ENCODE assay signal across 29 cellular contexts in genomic region chrX:154037754-154038153, GRCh38.
"Had no signal": no experiment of that assay in that cellular context is flagged by ENCODE, and none has a peak within 500 bp of the region (broad histone marks: within the 10 kb centered on the region; RNA-seq: fewer than 3 reads in every experiment).

No MANE protein-coding gene starts in this region.

- ATAC-seq: activated CD8-positive, alpha-beta memory T cell treated with anti-CD3 and anti-CD28 coated beads, Interleukin-2, amount 10 ng/mL, durations not matched to agents 7 days and 5 days; Panc1; Right ventricle myocardium inferior; SK-N-SH treated with all-trans-retinoic acid at 6 μM for 48 hours; T-cell had no signal

- H3K27ac ChIP-seq: ascending aorta, cardiac muscle cell, WERI-Rb-1 had no signal

- H3K27ac Mint-ChIP-seq: activated CD4-positive, alpha-beta memory T cell treated with anti-CD3 and anti-CD28 coated beads, Interleukin-2, amount 10 ng/mL, durations not matched to agents 7 days and 5 days; activated CD8-positive, alpha-beta memory T cell treated with anti-CD3 and anti-CD28 coated beads, Interleukin-2, amount 10 ng/mL, durations not matched to agents 7 days and 5 days; activated naive CD4-positive, alpha-beta T cell treated with anti-CD3 and anti-CD28 coated beads, Interleukin-2, amount 50 U/mL, for 24 hours; activated naive CD8-positive, alpha-beta T cell treated with anti-CD3 and anti-CD28 coated beads, Interleukin-2, amount 10 ng/mL, durations not matched to agents 7 days and 5 days; activated T-helper 2 cell treated with anti-CD3 and anti-CD28 coated beads, Interferon-gamma antibody, Interleukin-2, Interleukin-4, amounts not matched to agents 10 μg/mL and 5 μg/mL and 100 μg/mL, durations not matched to agents 14 hours and 24 hours and 36 hours; T-cell had no signal

- H3K4me3 ChIP-seq: ascending aorta, cardiac muscle cell had no signal

- H3K27me3 ChIP-seq: ascending aorta, cardiac muscle cell had no signal

- DNase-seq: activated CD4-positive, alpha-beta memory T cell treated with anti-CD3 and anti-CD28 coated beads, Interleukin-2, amount 10 ng/mL, durations not matched to agents 7 days and 5 days; activated CD4-positive, alpha-beta T cell treated with anti-CD3 and anti-CD28 coated beads for 1 hour; activated CD4-positive, alpha-beta T cell treated with anti-CD3 and anti-CD28 coated beads for 48 hours; activated CD4-positive, CD25-positive, alpha-beta regulatory T cell; activated CD8-positive, alpha-beta memory T cell treated with anti-CD3 and anti-CD28 coated beads for 24 hours; activated CD8-positive, alpha-beta memory T cell treated with anti-CD3 and anti-CD28 coated beads, Interleukin-2, amount 10 ng/mL, durations not matched to agents 7 days and 5 days; activated CD8-positive, alpha-beta memory T cell treated with anti-CD3 and anti-CD28 coated beads, Interleukin-2, amount 50 U/mL, for 48 hours; activated gamma-delta T cell; activated naive CD4-positive, alpha-beta T cell treated with Interleukin-2 at 50 U/mL for 16 hours; activated naive CD8-positive, alpha-beta T cell treated with anti-CD3 and anti-CD28 coated beads, Interleukin-2, amount 10 ng/mL, durations not matched to agents 7 days and 5 days; amygdala; NCI-H1092 treated with DMSO at 0.1 percent for 48 hours; NCI-H1417; NCI-H146; NCI-H187 treated with DMSO at 0.1 percent for 48 hours; NCI-H2081; NCI-H226; NCI-H524 treated with DMSO at 0.1 percent for 48 hours; SIG-M5; T-cell; T1000; WERI-Rb-1 had no signal

- H3K9me3 ChIP-seq: ascending aorta had no signal

- H3K27me3 Mint-ChIP-seq: activated CD4-positive, alpha-beta memory T cell treated with anti-CD3 and anti-CD28 coated beads, Interleukin-2, amount 10 ng/mL, durations not matched to agents 7 days and 5 days; activated CD8-positive, alpha-beta memory T cell treated with anti-CD3 and anti-CD28 coated beads, Interleukin-2, amount 10 ng/mL, durations not matched to agents 7 days and 5 days; activated naive CD4-positive, alpha-beta T cell treated with anti-CD3 and anti-CD28 coated beads, Interleukin-2, amount 50 U/mL, for 24 hours; activated naive CD8-positive, alpha-beta T cell treated with anti-CD3 and anti-CD28 coated beads, Interleukin-2, amount 10 ng/mL, durations not matched to agents 7 days and 5 days had no signal

- H3K9me3 Mint-ChIP-seq: activated CD4-positive, alpha-beta memory T cell treated with anti-CD3 and anti-CD28 coated beads, Interleukin-2, amount 10 ng/mL, durations not matched to agents 7 days and 5 days; activated naive CD4-positive, alpha-beta T cell treated with anti-CD3 and anti-CD28 coated beads, Interleukin-2, amount 50 U/mL, for 24 hours; activated naive CD8-positive, alpha-beta T cell treated with anti-CD3 and anti-CD28 coated beads, Interleukin-2, amount 10 ng/mL, durations not matched to agents 7 days and 5 days; activated T-helper 2 cell treated with anti-CD3 and anti-CD28 coated beads, Interferon-gamma antibody, Interleukin-2, Interleukin-4, amounts not matched to agents 10 μg/mL and 5 μg/mL and 100 μg/mL, durations not matched to agents 14 hours and 24 hours and 36 hours; T-cell had no signal

- H3K36me3 ChIP-seq: ascending aorta, cardiac muscle cell had no signal

- H3K4me3 Mint-ChIP-seq: activated CD4-positive, alpha-beta memory T cell treated with anti-CD3 and anti-CD28 coated beads, Interleukin-2, amount 10 ng/mL, durations not matched to agents 7 days and 5 days; activated CD8-positive, alpha-beta memory T cell treated with anti-CD3 and anti-CD28 coated beads, Interleukin-2, amount 10 ng/mL, durations not matched to agents 7 days and 5 days; activated naive CD4-positive, alpha-beta T cell treated with anti-CD3 and anti-CD28 coated beads, Interleukin-2, amount 50 U/mL, for 24 hours; activated naive CD8-positive, alpha-beta T cell treated with anti-CD3 and anti-CD28 coated beads, Interleukin-2, amount 10 ng/mL, durations not matched to agents 7 days and 5 days; T-cell had no signal
